24 cellular contexts compared by ENCODE assay signal in the genomic region with DNA sequence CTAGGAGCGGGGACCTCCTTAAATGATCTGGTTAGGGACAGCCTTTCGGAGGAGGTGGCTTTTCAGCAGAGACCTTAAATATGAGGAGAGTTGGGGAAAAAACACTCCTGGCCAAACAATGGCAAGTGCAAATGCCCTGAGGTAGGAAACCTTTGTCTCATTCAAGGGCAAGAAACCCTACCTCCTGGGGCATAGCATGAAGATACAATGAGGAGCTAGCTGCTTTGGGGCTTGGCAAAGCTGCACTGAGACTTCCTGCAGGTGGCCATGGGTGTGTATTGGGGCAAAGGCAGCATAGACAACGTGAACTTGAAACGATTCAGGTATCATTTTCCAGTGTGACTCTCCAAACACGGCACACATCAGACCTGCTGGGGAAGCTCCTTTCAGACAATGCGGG. TPM values are rescaled to one million over a fixed set of nuclear protein-coding genes. Genes with fewer than 3 reads are reported as not detected.
DNase-seq lines count a peak whose midpoint lies in the region; ATAC-seq, FAIRE-seq and TF ChIP-seq lines count a peak whose summit lies in the region.
"Had no signal": no experiment of that assay in that cellular context is flagged by ENCODE, and none has a peak within 500 bp of the region (broad histone marks: within the 10 kb centered on the region; RNA-seq: fewer than 3 reads in every experiment).

No MANE protein-coding gene starts in this region.

- no peaks in the 10 kb centered on the region for H3K9me3 ChIP-seq in OCI-LY3 (ENCODE audit: insufficient read depth, low read length)
- H3K9me3 ChIP-seq in naive thymus-derived CD4-positive, alpha-beta T cell (ENCODE audit: control insufficient read depth in 2 of 3, low read length in 3 of 3) = no peaks in the 10 kb centered on the region
- H3K9me3 ChIP-seq: heart left ventricle, suprapubic skin had no signal

- H2AFZ ChIP-seq in OCI-LY3 (ENCODE audit: low read depth, low read length) = no peak overlapping the region

- FAIRE-seq in GM18507 (lab: Jason Lieb, UNC) = peak; percentile 52
- FAIRE-seq: urothelium cell line had no signal

- peaks cover 0 to 12% (median 0%) of the 10 kb centered on the region in 5 donors for H3K36me3 Mint-ChIP-seq in naive thymus-derived CD4-positive, alpha-beta T cell
- H3K36me3 Mint-ChIP-seq: activated CD4-positive, alpha-beta memory T cell treated with anti-CD3 and anti-CD28 coated beads for 36 hours had no signal

- H3K79me2 ChIP-seq in OCI-LY3 (ENCODE audit: low read length) = no peaks in the 10 kb centered on the region

- peaks cover 76% of the 10 kb centered on the region for H3K27me3 ChIP-seq in OCI-LY3 (ENCODE audit: low read depth, low read length)
- no peaks in the 10 kb centered on the region for H3K27me3 ChIP-seq in naive thymus-derived CD4-positive, alpha-beta T cell (ENCODE audit: control insufficient read depth in 2 of 2, insufficient read depth in 2 of 2, low read length in 2 of 2)
- H3K27me3 ChIP-seq: heart left ventricle, suprapubic skin had no signal

- no peak overlapping the region for H3K9ac ChIP-seq in OCI-LY3 (ENCODE audit: low read length)

- no peak overlapping the region for H3K4me3 ChIP-seq in OCI-LY3 (ENCODE audit: low read length)
- H3K4me3 ChIP-seq in naive thymus-derived CD4-positive, alpha-beta T cell (ENCODE audit: low read length) = no peak overlapping the region
- H3K4me3 ChIP-seq: heart left ventricle, skin epidermis, suprapubic skin had no signal

- H3K9me3 Mint-ChIP-seq in naive thymus-derived CD4-positive, alpha-beta T cell = no peaks in the 10 kb centered on the region
- H3K9me3 Mint-ChIP-seq: activated CD4-positive, alpha-beta memory T cell treated with anti-CD3 and anti-CD28 coated beads for 36 hours; activated T-helper 2 cell treated with anti-CD3 and anti-CD28 coated beads, Interferon-gamma antibody, Interleukin-2, Interleukin-4, amounts not matched to agents 10 μg/mL and 5 μg/mL and 100 μg/mL, durations not matched to agents 14 hours and 24 hours and 36 hours had no signal

- CTCF ChIA-PET in naive thymus-derived CD4-positive, alpha-beta T cell (lab: Charles Lee) = interaction anchor here (4.9 kb wide), 1 partner anchor 82 kb away, joined by 36 read pairs; no protein-coding TSS in a partner anchor

- peaks cover 76% of the 10 kb centered on the region for H3K4me1 ChIP-seq in OCI-LY3 (ENCODE audit: low read length)
- peaks cover 0 to 15% of the 10 kb centered on the region in 2 donors for H3K4me1 ChIP-seq in naive thymus-derived CD4-positive, alpha-beta T cell (ENCODE audit: control insufficient read depth in 2 of 2, insufficient read depth in 2 of 2, low read length in 2 of 2)

- DNase-seq in GM18507 (ENCODE audit: extremely low spot score, insufficient read length, low read depth) = no peak
- no peak for DNase-seq in caudate nucleus (lab: John Stamatoyannopoulos, UW)
- DNase-seq in naive thymus-derived CD4-positive, alpha-beta T cell = no peak
- DNase-seq in dedifferentiated amniotic fluid mesenchymal stem cell (ENCODE audit: extremely low spot score) = no peak
- DNase-seq: activated CD4-positive, alpha-beta memory T cell treated with anti-CD3 and anti-CD28 coated beads for 36 hours; activated CD8-positive, alpha-beta memory T cell treated with anti-CD3 and anti-CD28 coated beads, Interleukin-2, amount 50 U/mL, for 48 hours; effector CD4-positive, alpha-beta T cell; EL; HCEC 1CT; heart left ventricle; NCI-H510A had no signal

- peak overlapping the region; percentile 93 for H3K27ac ChIP-seq in 22Rv1
- H3K27ac ChIP-seq in OCI-LY3 (ENCODE audit: low read length) = no peak overlapping the region
- H3K27ac ChIP-seq in caudate nucleus (ENCODE audit: low read depth, low read length) = peak overlapping the region; percentile 40
- no peak overlapping the region for H3K27ac ChIP-seq in naive thymus-derived CD4-positive, alpha-beta T cell (ENCODE audit: low read depth, low read length)
- H3K27ac ChIP-seq: epithelial cell of prostate, heart left ventricle, suprapubic skin had no signal

- H3K36me3 ChIP-seq in OCI-LY3 (replicated peaks; ENCODE audit: low read depth, low read length) = no peaks in the 10 kb centered on the region
- no peaks in the 10 kb centered on the region for H3K36me3 ChIP-seq in naive thymus-derived CD4-positive, alpha-beta T cell (ENCODE audit: control insufficient read depth in 2 of 3, insufficient read depth in 3 of 3, low read length in 3 of 3)
- H3K36me3 ChIP-seq: heart left ventricle, suprapubic skin had no signal

- H3K4me1 Mint-ChIP-seq in naive thymus-derived CD4-positive, alpha-beta T cell = peaks cover 0 to 49% (median 32%) of the 10 kb centered on the region in 7 donors

- H4K20me1 ChIP-seq in OCI-LY3 (ENCODE audit: insufficient read depth, low read length) = no peaks in the 10 kb centered on the region

- no peak for ATAC-seq in HG02763 (IDR thresholded peaks at IDR 0.05; ENCODE audit: unreplicated experiment)
- ATAC-seq in GM21515 (IDR thresholded peaks at IDR 0.05; ENCODE audit: unreplicated experiment) = no peak
- no peak for ATAC-seq in naive thymus-derived CD4-positive, alpha-beta T cell
- ATAC-seq: SK-N-SH treated with all-trans-retinoic acid at 6 μM for 48 hours had no signal

- POLR2A ChIA-PET in naive thymus-derived CD4-positive, alpha-beta T cell (lab: Charles Lee) = no interaction called here

- peaks cover 0 to 11% (median 0%) of the 10 kb centered on the region in 5 donors for H3K27me3 Mint-ChIP-seq in naive thymus-derived CD4-positive, alpha-beta T cell

- peak overlapping the region in 1 of 10 donors; percentile 8 for H3K4me3 Mint-ChIP-seq in naive thymus-derived CD4-positive, alpha-beta T cell
- H3K4me3 Mint-ChIP-seq: activated CD4-positive, alpha-beta memory T cell treated with anti-CD3 and anti-CD28 coated beads for 36 hours had no signal

- no peak overlapping the region for H3K27ac Mint-ChIP-seq in naive thymus-derived CD4-positive, alpha-beta T cell
- H3K27ac Mint-ChIP-seq: activated CD4-positive, alpha-beta memory T cell treated with anti-CD3 and anti-CD28 coated beads for 36 hours; activated T-helper 2 cell treated with anti-CD3 and anti-CD28 coated beads, Interferon-gamma antibody, Interleukin-2, Interleukin-4, amounts not matched to agents 10 μg/mL and 5 μg/mL and 100 μg/mL, durations not matched to agents 14 hours and 24 hours and 36 hours had no signal

- no peak for TF ChIP-seq CTCF in 22Rv1 (IDR thresholded peaks at IDR 0.05)
- TF ChIP-seq CTCF in OCI-LY3 (IDR thresholded peaks at IDR 0.05; ENCODE audit: low read depth, low read length) = no peak

- peak overlapping the region; percentile 53 for H3K4me2 ChIP-seq in OCI-LY3 (ENCODE audit: low read length)

- intact Hi-C loops in naive thymus-derived CD4-positive, alpha-beta T cell (cut with micrococcal nuclease) = no loop called here

RNA-seq across cellular contexts. Expression of gene PMEPA1, which starts 30.7 kb away (rescaled TPM):
- total RNA-seq in naive thymus-derived CD4-positive, alpha-beta T cell = 1 to 10 TPM in 4 of 5 experiments, under 1 TPM in 1; 0.44 to 10.0 (median 9.0) TPM
- 1 to 10 TPM; 3.1 to 4.0 TPM for polyA plus RNA-seq in naive thymus-derived CD4-positive, alpha-beta T cell

RNA-seq across cellular contexts. Expression of gene ZBP1, which starts 58.9 kb away (rescaled TPM):
- 10 to 100 TPM in 4 of 5 experiments, 1 to 10 TPM in 1; 9.4 to 27.9 (median 14.2) TPM for total RNA-seq in naive thymus-derived CD4-positive, alpha-beta T cell
- polyA plus RNA-seq in naive thymus-derived CD4-positive, alpha-beta T cell = 1 to 10 TPM; 5.9 to 7.2 TPM
- total RNA-seq: lung microvascular endothelial cell, osteoblast had no signal
- polyA plus RNA-seq: BJ had no signal

Comparison
In these comparisons a context has a peak if more than half of its experiments do, and no peak if none do; other contexts are left out.
1. H3K27ac ChIP-seq: peak in 22Rv1 (single experiment) and caudate nucleus (single experiment); none in OCI-LY3 (single experiment) and naive thymus-derived CD4-positive, alpha-beta T cell (single experiment).